ENCODE assay signal across 9 cellular contexts in the genomic region with DNA sequence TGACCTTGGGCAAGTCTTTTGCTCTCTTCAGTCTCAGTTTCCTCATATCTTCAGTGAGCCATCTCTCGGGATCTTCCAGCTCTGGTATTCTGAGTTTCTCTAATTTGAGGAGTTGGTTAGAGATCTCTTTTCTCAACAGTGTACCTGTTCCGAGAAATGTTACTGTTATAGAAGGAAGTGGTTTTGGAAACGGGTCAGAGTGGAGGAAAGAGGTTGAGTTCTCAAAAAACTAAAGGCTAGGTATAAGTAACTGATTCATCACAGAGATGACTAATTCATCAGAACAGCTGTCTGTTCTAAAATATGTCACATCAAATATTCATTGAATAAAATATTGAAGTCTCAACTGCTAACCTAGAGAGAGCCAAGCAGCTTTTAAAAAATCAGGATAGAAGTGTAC.
DNase-seq lines count a peak whose midpoint lies in the region; ATAC-seq, FAIRE-seq and TF ChIP-seq lines count a peak whose summit lies in the region.
"Had no signal": no experiment of that assay in that cellular context is flagged by ENCODE, and none has a peak within 500 bp of the region (broad histone marks: within the 10 kb centered on the region; RNA-seq: fewer than 3 reads in every experiment).

No MANE protein-coding gene starts in this region.

- peak overlapping the region; percentile 51 for H3K27ac ChIP-seq in smooth muscle cell (ENCODE audit: low read depth)
- no peak overlapping the region for H3K27ac ChIP-seq in HepG2 (ENCODE audit: extremely low read length, insufficient read depth, low read length)

- no peaks in the 10 kb centered on the region for H3K9me3 Mint-ChIP-seq in activated T-cell treated with anti-CD3 and anti-CD28 coated beads, Interleukin-2, amount 50 U/mL, for 4 hours
- peaks cover 2% of the 10 kb centered on the region for H3K9me3 Mint-ChIP-seq in activated CD4-positive, alpha-beta memory T cell treated with anti-CD3 and anti-CD28 coated beads, Interleukin-2, amount 10 ng/mL, durations not matched to agents 7 days and 5 days

- peak; percentile 56 to 79 for ATAC-seq in activated T-cell treated with anti-CD3 and anti-CD28 coated beads, Interleukin-2, amount 50 U/mL, for 4 hours
- ATAC-seq in HG03064 (IDR thresholded peaks at IDR 0.05; ENCODE audit: low read depth, unreplicated experiment) (peak; percentile 72), HepG2 (no peak)

- H3K4me1 ChIP-seq in smooth muscle cell (ENCODE audit: low read depth) (no peaks in the 10 kb centered on the region), HepG2 (ENCODE audit: insufficient read depth, low read length) (no peaks in the 10 kb centered on the region)

- no peaks in the 10 kb centered on the region for H3K9me3 ChIP-seq in smooth muscle cell (replicated peaks; ENCODE audit: low read depth)
- H3K9me3 ChIP-seq in HepG2 (ENCODE audit: low read length): no peaks in the 10 kb centered on the region

- no peak overlapping the region for H3K9ac ChIP-seq in smooth muscle cell (ENCODE audit: low read depth)
- H3K9ac ChIP-seq in HepG2 (ENCODE audit: insufficient read depth, low read depth, low read length): no peak overlapping the region

- in situ Hi-C loops in HepG2 (cut with HindIII; ENCODE audit: extremely low pct_ligation_motif_present, low pct_unique_long_range_greater_than_20kb): no loop called here

- POLR2A ChIA-PET in activated CD4-positive, alpha-beta memory T cell treated with anti-CD3 and anti-CD28 coated beads, Interleukin-2, amount 10 ng/mL, durations not matched to agents 7 days and 5 days (lab: Charles Lee): interaction anchor here (1.0 to 2.5 kb wide), 7 partner anchors 18 to 370 kb away, joined by 3 to 12 read pairs (median 5); a partner anchor contains a TSS
- POLR2A ChIA-PET in HepG2 (lab: Yijun Ruan, JAX): no interaction called here

- H3K27me3 ChIP-seq in smooth muscle cell (ENCODE audit: low read depth) (no peaks in the 10 kb centered on the region), HepG2 (ENCODE audit: control insufficient read depth in 1 of 2, insufficient read depth in 2 of 2, low read length in 2 of 2) (peaks cover 0 to 1% of the 10 kb centered on the region in 2 experiments; a peak in 1 of 5 replicates)

- H3K4me1 Mint-ChIP-seq in activated T-cell treated with anti-CD3 and anti-CD28 coated beads, Interleukin-2, amount 50 U/mL, for 4 hours (ENCODE audit: low read depth): peaks cover 42% of the 10 kb centered on the region
- peaks cover 66% of the 10 kb centered on the region for H3K4me1 Mint-ChIP-seq in activated CD4-positive, alpha-beta memory T cell treated with anti-CD3 and anti-CD28 coated beads, Interleukin-2, amount 10 ng/mL, durations not matched to agents 7 days and 5 days

- H3K36me3 ChIP-seq in smooth muscle cell (ENCODE audit: low read depth) (no peaks in the 10 kb centered on the region), HepG2 (replicated peaks in 1 of 2; ENCODE audit: control insufficient read depth in 1 of 2, insufficient read depth in 2 of 2, low read length in 2 of 2) (no peaks in the 10 kb centered on the region)

- no peak overlapping the region for H3K4me3 Mint-ChIP-seq in activated T-cell treated with anti-CD3 and anti-CD28 coated beads, Interleukin-2, amount 50 U/mL, for 4 hours
- peak overlapping the region; percentile 31 for H3K4me3 Mint-ChIP-seq in activated CD4-positive, alpha-beta memory T cell treated with anti-CD3 and anti-CD28 coated beads, Interleukin-2, amount 10 ng/mL, durations not matched to agents 7 days and 5 days

- H3K79me2 ChIP-seq in smooth muscle cell (ENCODE audit: low read depth) (no peaks in the 10 kb centered on the region), HepG2 (ENCODE audit: insufficient read depth, low read length) (no peaks in the 10 kb centered on the region)

- no peaks in the 10 kb centered on the region for H3K27me3 Mint-ChIP-seq in activated T-cell treated with anti-CD3 and anti-CD28 coated beads, Interleukin-2, amount 50 U/mL, for 4 hours (ENCODE audit: low read depth)
- no peaks in the 10 kb centered on the region for H3K27me3 Mint-ChIP-seq in activated CD4-positive, alpha-beta memory T cell treated with anti-CD3 and anti-CD28 coated beads, Interleukin-2, amount 10 ng/mL, durations not matched to agents 7 days and 5 days

- no TSS peak for BruUV-seq in HepG2 (replicated peaks; lab: Mats Ljungman, UMichigan)

- peak overlapping the region; percentile 92 for H3K27ac Mint-ChIP-seq in activated CD4-positive, alpha-beta memory T cell treated with anti-CD3 and anti-CD28 coated beads, Interleukin-2, amount 10 ng/mL, durations not matched to agents 7 days and 5 days

- CTCF ChIA-PET in activated CD4-positive, alpha-beta memory T cell treated with anti-CD3 and anti-CD28 coated beads, Interleukin-2, amount 10 ng/mL, durations not matched to agents 7 days and 5 days (lab: Charles Lee): interaction anchor here (0.8 to 2.6 kb wide), 5 partner anchors 15 to 311 kb away, joined by 3 to 9 read pairs (median 4); no protein-coding TSS in a partner anchor
- CTCF ChIA-PET in HepG2 (lab: Yijun Ruan, JAX; ENCODE audit: low intra/inter-chr PET ratio, low total read pairs): no interaction called here

- TF ChIP-seq EP300 in HepG2 (IDR thresholded peaks at IDR 0.05; ENCODE audit: low read depth in 2 of 2, low read length in 2 of 2) (no peak), HepG2 (CRISPR knock-in tag; IDR thresholded peaks at IDR 0.05; ENCODE audit: borderline replicate concordance) (no peak)

- no peak overlapping the region for H3K4me3 ChIP-seq in smooth muscle cell
- H3K4me3 ChIP-seq in HepG2 (replicated peaks in 1 of 3; ENCODE audit: insufficient read depth in 1 of 3, low read depth in 2 of 3, low read length in 3 of 3): no peak overlapping the region

- H2AFZ ChIP-seq in smooth muscle cell (ENCODE audit: low read depth) (no peak overlapping the region), HepG2 (ENCODE audit: low read length) (no peak overlapping the region)

- H4K20me1 ChIP-seq in smooth muscle cell (ENCODE audit: low read depth) (peaks cover 17% of the 10 kb centered on the region), HepG2 (ENCODE audit: insufficient read depth, low read length) (no peaks in the 10 kb centered on the region)

- H3F3A ChIP-seq in smooth muscle cell (ENCODE audit: low read depth): no peaks in the 10 kb centered on the region

- 57% methylated on average over 3 of the region's 3 CpGs for WGBS in smooth muscle cell (ENCODE audit: low lambda C conversion rate)
- 58% methylated on average over 3 of the region's 3 CpGs for WGBS in HepG2 (ENCODE audit: low lambda C conversion rate)

- H3K4me2 ChIP-seq in smooth muscle cell: no peak overlapping the region
- no peak overlapping the region for H3K4me2 ChIP-seq in HepG2 (ENCODE audit: low read depth, low read length)

- no peak for DNase-seq in activated T-cell treated with anti-CD3 and anti-CD28 coated beads, Interleukin-2, amount 50 U/mL, for 4 hours
- no peak for DNase-seq in activated T-cell treated with anti-CD3 and anti-CD28 coated beads for 4 hours
- DNase-seq in activated CD4-positive, alpha-beta memory T cell treated with anti-CD3 and anti-CD28 coated beads, Interleukin-2, amount 10 ng/mL, durations not matched to agents 7 days and 5 days: no peak
- DNase-seq in smooth muscle cell (lab: John Stamatoyannopoulos, UW; ENCODE audit: unreplicated experiment): no peak
- no peak for DNase-seq in GOT3 (lab: John Stamatoyannopoulos, UW)
- no peak for DNase-seq in HepG2 (ENCODE audit: low spot score)
- no peak for DNase-seq in stimulated activated CD4-positive, alpha-beta T cell treated with anti-CD3 and anti-CD28 coated beads, Interleukin-2, amount 100 ng/mL, for 24 hours
- DNase-seq: NCI-H2171 had no signal

- FAIRE-seq in HepG2 (lab: Jason Lieb, UNC): no peak

- intact Hi-C loops in HepG2 (cut with micrococcal nuclease; ENCODE audit: unreplicated experiment): loop anchor here (5.0 kb wide), 1 partner anchor 309 kb away; no protein-coding TSS in a partner anchor

- TF ChIP-seq POLR2A in HepG2 (IDR thresholded peaks at IDR 0.05; ENCODE audit: insufficient read depth in 1 of 2, low read depth in 2 of 2, low read length in 2 of 2): no peak

- TF ChIP-seq CTCF in smooth muscle cell (IDR thresholded peaks at IDR 0.05; ENCODE audit: borderline replicate concordance, insufficient read depth, poor library complexity, severe bottlenecking) (no peak), HepG2 (CRISPR knock-in tag; IDR thresholded peaks at IDR 0.05) (no peak)

- no peak for TF ChIP-seq RAD21 in HepG2 (CRISPR knock-in tag; IDR thresholded peaks at IDR 0.05)

- H3K36me3 Mint-ChIP-seq in activated T-cell treated with anti-CD3 and anti-CD28 coated beads, Interleukin-2, amount 50 U/mL, for 4 hours (ENCODE audit: insufficient read depth): no peaks in the 10 kb centered on the region
- H3K36me3 Mint-ChIP-seq in activated CD4-positive, alpha-beta memory T cell treated with anti-CD3 and anti-CD28 coated beads, Interleukin-2, amount 10 ng/mL, durations not matched to agents 7 days and 5 days (ENCODE audit: low read depth): peaks cover 3% of the 10 kb centered on the region

TF ChIP-seq in HepG2, 621 proteins besides CTCF, POLR2A, EP300 and RAD21 (continues in another document):
- no peak for TF ChIP-seq ZNF883 (CRISPR knock-in tag; IDR thresholded peaks at IDR 0.05; ENCODE audit: not compliant biosample characterization)
- no peak for TF ChIP-seq ONECUT2 (CRISPR knock-in tag; IDR thresholded peaks at IDR 0.05)
- TF ChIP-seq PITX1 (CRISPR knock-in tag; IDR thresholded peaks at IDR 0.05): no peak
- TF ChIP-seq MIXL1 (CRISPR knock-in tag; IDR thresholded peaks at IDR 0.05): no peak
- no peak for TF ChIP-seq KLF6 (CRISPR knock-in tag; IDR thresholded peaks at IDR 0.05)
- TF ChIP-seq, protein P1, sequence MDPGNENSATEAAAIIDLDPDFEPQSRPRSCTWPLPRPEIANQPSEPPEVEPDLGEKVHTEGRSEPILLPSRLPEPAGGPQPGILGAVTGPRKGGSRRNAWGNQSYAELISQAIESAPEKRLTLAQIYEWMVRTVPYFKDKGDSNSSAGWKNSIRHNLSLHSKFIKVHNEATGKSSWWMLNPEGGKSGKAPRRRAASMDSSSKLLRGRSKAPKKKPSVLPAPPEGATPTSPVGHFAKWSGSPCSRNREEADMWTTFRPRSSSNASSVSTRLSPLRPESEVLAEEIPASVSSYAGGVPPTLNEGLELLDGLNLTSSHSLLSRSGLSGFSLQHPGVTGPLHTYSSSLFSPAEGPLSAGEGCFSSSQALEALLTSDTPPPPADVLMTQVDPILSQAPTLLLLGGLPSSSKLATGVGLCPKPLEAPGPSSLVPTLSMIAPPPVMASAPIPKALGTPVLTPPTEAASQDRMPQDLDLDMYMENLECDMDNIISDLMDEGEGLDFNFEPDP (CRISPR knock-in tag; conservative IDR thresholded peaks at IDR 0.05): no peak
